Comparison of ENCODE assay signal across 10 cellular contexts in genomic region chr5:135034963-135035677, GRCh38. TPM values are rescaled to one million over a fixed set of nuclear protein-coding genes. Genes with fewer than 3 reads are reported as not detected.
A peak's percentile ranks its signal among the peaks of the same experiment; 100 is the strongest.
DNase-seq lines count a peak whose midpoint lies in the region; ATAC-seq and TF ChIP-seq lines count a peak whose summit lies in the region.
"Had no signal": no experiment of that assay in that cellular context is flagged by ENCODE, and none has a peak within 500 bp of the region (broad histone marks: within the 10 kb centered on the region; RNA-seq: fewer than 3 reads in every experiment).

No MANE protein-coding gene starts in this region.

- H3K27me3 ChIP-seq in Peyer's patch (peaks cover 0 to 69% of the 10 kb centered on the region in 2 donors), esophagus squamous epithelium (peaks cover 0 to 99% (median 2%) of the 10 kb centered on the region in 4 donors), right cardiac atrium (ENCODE audit: control insufficient read depth, insufficient read depth) (no peaks in the 10 kb centered on the region)

- no peaks in the 10 kb centered on the region for H3K36me3 Mint-ChIP-seq in T-helper 2 cell treated with Interferon-gamma antibody and Interleukin-4, amounts not matched to agents 5 μg/mL and 100 μg/mL, for 36 hours (ENCODE audit: low read depth)
- no peaks in the 10 kb centered on the region for H3K36me3 Mint-ChIP-seq in stimulated activated memory B cell treated with anti-CD40 and anti-IgM and Interleukin-4, amounts not matched to agents 10 μg/mL and 1 μg/mL and 100 μg/mL, for 72 hours

- H3K36me3 ChIP-seq in Peyer's patch (no peaks in the 10 kb centered on the region), esophagus squamous epithelium (peaks cover 0 to 25% (median 25%) of the 10 kb centered on the region in 3 donors)
- H3K36me3 ChIP-seq: ascending aorta had no signal

- H3K4me1 ChIP-seq in Peyer's patch (peaks cover 0 to 48% (median 29%) of the 10 kb centered on the region in 4 donors), esophagus squamous epithelium (peaks cover 14 to 77% (median 29%) of the 10 kb centered on the region in 3 donors), right cardiac atrium (ENCODE audit: control insufficient read depth, insufficient read depth, low read length) (peaks cover 2% of the 10 kb centered on the region)

- no peak overlapping the region for H3K27ac Mint-ChIP-seq in T-helper 2 cell treated with Interferon-gamma antibody and Interleukin-4, amounts not matched to agents 5 μg/mL and 100 μg/mL, for 36 hours
- no peak overlapping the region for H3K27ac Mint-ChIP-seq in stimulated activated memory B cell treated with anti-CD40 and anti-IgM and Interleukin-4, amounts not matched to agents 10 μg/mL and 1 μg/mL and 100 μg/mL, for 72 hours

- TF ChIP-seq CTCF in Peyer's patch (IDR thresholded peaks at IDR 0.05) (no peak), esophagus squamous epithelium (IDR thresholded peaks at IDR 0.05) (no peak)

- intact Hi-C loops in esophagus squamous epithelium (cut with DNase I) = loop anchor here (10.0 kb wide), 1 partner anchor 100 kb away; no protein-coding TSS in a partner anchor
- intact Hi-C loops in right cardiac atrium (cut with DNase I) = no loop called here

- no peaks in the 10 kb centered on the region for H3K9me3 Mint-ChIP-seq in T-helper 2 cell treated with Interferon-gamma antibody and Interleukin-4, amounts not matched to agents 5 μg/mL and 100 μg/mL, for 36 hours
- H3K9me3 Mint-ChIP-seq in stimulated activated memory B cell treated with anti-CD40 and anti-IgM and Interleukin-4, amounts not matched to agents 10 μg/mL and 1 μg/mL and 100 μg/mL, for 72 hours = no peaks in the 10 kb centered on the region

- no peak for TF ChIP-seq POLR2A in Peyer's patch (IDR thresholded peaks at IDR 0.05)
- TF ChIP-seq POLR2A in esophagus squamous epithelium (IDR thresholded peaks at IDR 0.05) = no peak

- DNase-seq in T-helper 2 cell treated with Interferon-gamma antibody and Interleukin-4, amounts not matched to agents 5 μg/mL and 100 μg/mL, for 36 hours (ENCODE audit: low spot score) = no peak
- DNase-seq in T-helper 2 cell = no peak
- no peak for DNase-seq in Peyer's patch
- DNase-seq in esophagus squamous epithelium (lab: John Stamatoyannopoulos, UW) = no peak
- DNase-seq in right cardiac atrium = no peak
- DNase-seq: NCI-H1105 had no signal

- H3K27me3 Mint-ChIP-seq in T-helper 2 cell treated with Interferon-gamma antibody and Interleukin-4, amounts not matched to agents 5 μg/mL and 100 μg/mL, for 36 hours (ENCODE audit: low read depth) = peaks cover 79% of the 10 kb centered on the region
- peaks cover 86% of the 10 kb centered on the region for H3K27me3 Mint-ChIP-seq in stimulated activated memory B cell treated with anti-CD40 and anti-IgM and Interleukin-4, amounts not matched to agents 10 μg/mL and 1 μg/mL and 100 μg/mL, for 72 hours

- WGBS in esophagus squamous epithelium, 2 donors = 20 to 32% methylated on average over 4 to 7 of the region's 14 CpGs
- WGBS in right cardiac atrium = 69% methylated on average over 14 of the region's 14 CpGs

- peak overlapping the region; percentile 77 for H3K4me3 Mint-ChIP-seq in T-helper 2 cell treated with Interferon-gamma antibody and Interleukin-4, amounts not matched to agents 5 μg/mL and 100 μg/mL, for 36 hours
- peak overlapping the region; percentile 82 for H3K4me3 Mint-ChIP-seq in stimulated activated memory B cell treated with anti-CD40 and anti-IgM and Interleukin-4, amounts not matched to agents 10 μg/mL and 1 μg/mL and 100 μg/mL, for 72 hours

- H3K4me1 Mint-ChIP-seq in T-helper 2 cell treated with Interferon-gamma antibody and Interleukin-4, amounts not matched to agents 5 μg/mL and 100 μg/mL, for 36 hours (ENCODE audit: low read depth) = peaks cover 25% of the 10 kb centered on the region
- peaks cover 45% of the 10 kb centered on the region for H3K4me1 Mint-ChIP-seq in stimulated activated memory B cell treated with anti-CD40 and anti-IgM and Interleukin-4, amounts not matched to agents 10 μg/mL and 1 μg/mL and 100 μg/mL, for 72 hours

- ATAC-seq in stimulated activated memory B cell treated with anti-CD40 and anti-IgM and Interleukin-4, amounts not matched to agents 10 μg/mL and 1 μg/mL and 100 μg/mL, for 72 hours = no peak
- ATAC-seq in HG03025 (IDR thresholded peaks at IDR 0.05; ENCODE audit: low FRiP score, unreplicated experiment) (no peak), HG03520 (IDR thresholded peaks at IDR 0.05; ENCODE audit: unreplicated experiment) (no peak), right cardiac atrium (no peak)

- H3K4me3 ChIP-seq in Peyer's patch (peak overlapping the region in 1 of 4 donors; percentile 61), esophagus squamous epithelium (peak overlapping the region; percentile 79 to 92 (median 88)), right cardiac atrium (ENCODE audit: low read length) (no peak overlapping the region)

- H3K27ac ChIP-seq in Peyer's patch (peak overlapping the region in 3 of 4 donors; percentile 65 to 83 (median 66)), esophagus squamous epithelium (peak overlapping the region; percentile 96 to 99 (median 98)), right cardiac atrium (ENCODE audit: low read length) (no peak overlapping the region)
- H3K27ac ChIP-seq: ascending aorta had no signal

- no peaks in the 10 kb centered on the region for H3K9me3 ChIP-seq in Peyer's patch
- H3K9me3 ChIP-seq in esophagus squamous epithelium = no peaks in the 10 kb centered on the region
- H3K9me3 ChIP-seq in right cardiac atrium (ENCODE audit: control insufficient read depth, low read length) = no peaks in the 10 kb centered on the region
- H3K9me3 ChIP-seq: ascending aorta had no signal

RNA-seq across cellular contexts. Expression of gene PITX1, which starts 1.1 kb away (rescaled TPM):
- total RNA-seq in Peyer's patch (1 to 10 TPM in 3 of 4 donors, under 1 TPM in 1; 0.88 to 4.2 (median 2.5) TPM), esophagus squamous epithelium (1,000 to 10,000 TPM in 1 of 4 donors, 100 to 1,000 TPM in 3; 571 to 1,232 (median 680) TPM), right cardiac atrium (under 1 TPM in 1 of 4 donors, not detected in 3; 0.18 TPM)
- polyA plus RNA-seq in right cardiac atrium = 0.02 TPM

Comparison
In these comparisons a context has a peak if more than half of its experiments do, and no peak if none do; other contexts are left out.
1. RNA of gene PITX1, which starts 1.1 kb away (total RNA-seq): 571 to 1,232 TPM in esophagus squamous epithelium; 0.88 to 4.2 TPM in Peyer's patch and 0.18 TPM in right cardiac atrium; every median in the first group is over 100 times any median in the second.